ENCODE assay signal across 10 cellular contexts in the genomic region with DNA sequence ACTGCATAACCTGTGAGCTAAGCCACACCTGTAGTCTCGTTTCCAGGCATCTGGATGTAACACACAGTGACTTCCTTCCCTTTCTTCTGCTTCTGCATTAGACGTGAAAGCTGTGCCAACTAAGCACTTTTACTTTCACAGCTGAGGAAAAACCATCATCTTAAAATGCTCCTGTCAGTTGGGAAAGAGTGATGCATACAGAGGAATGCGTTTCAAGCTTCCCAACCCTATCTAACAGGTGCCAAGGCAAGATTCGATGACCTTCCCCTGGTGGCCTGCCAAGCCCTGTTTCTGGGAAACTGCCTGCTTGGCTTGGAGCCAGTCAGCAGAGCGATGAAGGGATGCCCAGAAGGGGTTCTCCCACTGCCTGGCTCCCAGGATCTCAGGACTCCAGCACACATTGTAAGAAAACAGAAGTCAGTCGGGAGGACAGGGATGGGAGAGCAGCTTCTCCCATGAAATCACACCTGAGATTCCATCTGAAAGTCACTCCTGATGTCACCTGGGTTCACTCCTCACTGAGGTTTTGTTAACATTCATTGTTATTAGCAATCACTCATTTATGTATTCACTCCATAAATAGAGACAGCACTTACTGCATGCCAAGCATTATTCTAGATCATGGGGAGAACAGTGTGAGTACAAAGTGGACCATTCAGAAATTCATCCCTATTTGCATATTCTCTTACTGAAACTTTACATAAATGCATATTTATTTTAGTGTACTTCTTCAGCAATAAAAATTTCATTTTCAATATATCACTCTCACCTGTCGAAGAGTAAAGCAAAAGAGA.
DNase-seq lines count a peak whose midpoint lies in the region; ATAC-seq and TF ChIP-seq lines count a peak whose summit lies in the region.
"Had no signal": no experiment of that assay in that cellular context is flagged by ENCODE, and none has a peak within 500 bp of the region (broad histone marks: within the 10 kb centered on the region; RNA-seq: fewer than 3 reads in every experiment).

No MANE protein-coding gene starts in this region.

- H3K9me3 Mint-ChIP-seq in chondrocyte (ENCODE audit: low read depth) (no peaks in the 10 kb centered on the region), GM23338 (no peaks in the 10 kb centered on the region)

- TF ChIP-seq CTCF in chondrocyte (IDR thresholded peaks at IDR 0.05) (no peak), GM23338 (conservative IDR thresholded peaks at IDR 0.05; ENCODE audit: low read depth in 2 of 2) (no peak)

- no peaks in the 10 kb centered on the region for H3K79me2 ChIP-seq in GM23338 (replicated peaks; ENCODE audit: insufficient read depth)

- no peaks in the 10 kb centered on the region for H3K9me2 ChIP-seq in GM23338 (ENCODE audit: insufficient read depth)

- H3F3A ChIP-seq in GM23338 (replicated peaks; ENCODE audit: low read depth), result no peaks in the 10 kb centered on the region

- no peak overlapping the region for H3K4me3 ChIP-seq in GM23338

- H3K27me3 ChIP-seq in GM23338 (ENCODE audit: insufficient read depth), result no peaks in the 10 kb centered on the region

- H3K27me3 Mint-ChIP-seq in chondrocyte (ENCODE audit: low read depth) (no peaks in the 10 kb centered on the region), GM23338 (ENCODE audit: insufficient read depth, low read depth, poor library complexity) (no peaks in the 10 kb centered on the region)

- H3K36me3 ChIP-seq in GM23338 (ENCODE audit: insufficient read depth), result no peaks in the 10 kb centered on the region

- no peaks in the 10 kb centered on the region for H4K20me1 ChIP-seq in GM23338 (replicated peaks; ENCODE audit: insufficient read depth)

- H3K27ac Mint-ChIP-seq in chondrocyte (ENCODE audit: unreplicated experiment), result peak overlapping the region; percentile 74
- no peak overlapping the region for H3K27ac Mint-ChIP-seq in GM23338
- H3K27ac Mint-ChIP-seq: B cell had no signal

- no peaks in the 10 kb centered on the region for H3K4me1 ChIP-seq in GM23338 (ENCODE audit: insufficient read depth)

- H3K4me1 Mint-ChIP-seq in chondrocyte (ENCODE audit: low read depth) (peaks cover 37% of the 10 kb centered on the region), GM23338 (peaks cover 5% of the 10 kb centered on the region; the same call in 2 of the 3 replicates)
- H3K4me1 Mint-ChIP-seq: B cell had no signal

- DNase-seq in A172 (ENCODE audit: low spot score) (peak; percentile 84), NCI-H128 (lab: John Stamatoyannopoulos, UW; ENCODE audit: unreplicated experiment) (peak; percentile 34), chondrocyte (ENCODE audit: low spot score) (no peak), medulla oblongata (ENCODE audit: extremely low spot score) (peak; percentile 67), GM23338 (ENCODE audit: low spot score) (no peak), NCI-H187 treated with DMSO at 0.1 percent for 48 hours (lab: John Stamatoyannopoulos, UW) (no peak)
- DNase-seq: activated CD4-positive, alpha-beta T cell treated with anti-CD3 and anti-CD28 coated beads, Interleukin-2, amount 50 U/mL, for 48 hours had no signal

- no peak overlapping the region for H3K4me2 ChIP-seq in GM23338

- no peak overlapping the region for H3K27ac ChIP-seq in GM23338 (ENCODE audit: low read depth)

- H3K4me3 Mint-ChIP-seq in chondrocyte (ENCODE audit: unreplicated experiment) (peak overlapping the region; percentile 2), GM23338 (no peak overlapping the region)
- H3K4me3 Mint-ChIP-seq: B cell had no signal

- ATAC-seq in GM23338 (no peak), HG02798 (IDR thresholded peaks at IDR 0.05; ENCODE audit: poor library complexity, unreplicated experiment) (no peak), GM21528 (IDR thresholded peaks at IDR 0.05; ENCODE audit: low FRiP score, unreplicated experiment) (no peak)

- H2AFZ ChIP-seq in GM23338, result no peak overlapping the region

- H3K36me3 Mint-ChIP-seq in chondrocyte (ENCODE audit: low read depth) (no peaks in the 10 kb centered on the region), GM23338 (ENCODE audit: low read depth) (peaks cover 3% of the 10 kb centered on the region; the same call in 1 of the 3 replicates)

TF ChIP-seq in GM23338, 12 proteins besides CTCF, POLR2A, EP300 and RAD21:
- TF ChIP-seq JUNB (IDR thresholded peaks at IDR 0.05; ENCODE audit: unreplicated experiment) (no peak), POLR2AphosphoS5 (IDR thresholded peaks at IDR 0.05; ENCODE audit: low read depth) (no peak), ZNF114 (CRISPR knock-in tag; IDR thresholded peaks at IDR 0.05) (no peak), CREB1 (CRISPR knock-in tag; IDR thresholded peaks at IDR 0.05; ENCODE audit: low read depth) (no peak), EZH2 (IDR thresholded peaks at IDR 0.05; ENCODE audit: low read depth, unreplicated experiment) (no peak)
- TF ChIP-seq, protein P1, sequence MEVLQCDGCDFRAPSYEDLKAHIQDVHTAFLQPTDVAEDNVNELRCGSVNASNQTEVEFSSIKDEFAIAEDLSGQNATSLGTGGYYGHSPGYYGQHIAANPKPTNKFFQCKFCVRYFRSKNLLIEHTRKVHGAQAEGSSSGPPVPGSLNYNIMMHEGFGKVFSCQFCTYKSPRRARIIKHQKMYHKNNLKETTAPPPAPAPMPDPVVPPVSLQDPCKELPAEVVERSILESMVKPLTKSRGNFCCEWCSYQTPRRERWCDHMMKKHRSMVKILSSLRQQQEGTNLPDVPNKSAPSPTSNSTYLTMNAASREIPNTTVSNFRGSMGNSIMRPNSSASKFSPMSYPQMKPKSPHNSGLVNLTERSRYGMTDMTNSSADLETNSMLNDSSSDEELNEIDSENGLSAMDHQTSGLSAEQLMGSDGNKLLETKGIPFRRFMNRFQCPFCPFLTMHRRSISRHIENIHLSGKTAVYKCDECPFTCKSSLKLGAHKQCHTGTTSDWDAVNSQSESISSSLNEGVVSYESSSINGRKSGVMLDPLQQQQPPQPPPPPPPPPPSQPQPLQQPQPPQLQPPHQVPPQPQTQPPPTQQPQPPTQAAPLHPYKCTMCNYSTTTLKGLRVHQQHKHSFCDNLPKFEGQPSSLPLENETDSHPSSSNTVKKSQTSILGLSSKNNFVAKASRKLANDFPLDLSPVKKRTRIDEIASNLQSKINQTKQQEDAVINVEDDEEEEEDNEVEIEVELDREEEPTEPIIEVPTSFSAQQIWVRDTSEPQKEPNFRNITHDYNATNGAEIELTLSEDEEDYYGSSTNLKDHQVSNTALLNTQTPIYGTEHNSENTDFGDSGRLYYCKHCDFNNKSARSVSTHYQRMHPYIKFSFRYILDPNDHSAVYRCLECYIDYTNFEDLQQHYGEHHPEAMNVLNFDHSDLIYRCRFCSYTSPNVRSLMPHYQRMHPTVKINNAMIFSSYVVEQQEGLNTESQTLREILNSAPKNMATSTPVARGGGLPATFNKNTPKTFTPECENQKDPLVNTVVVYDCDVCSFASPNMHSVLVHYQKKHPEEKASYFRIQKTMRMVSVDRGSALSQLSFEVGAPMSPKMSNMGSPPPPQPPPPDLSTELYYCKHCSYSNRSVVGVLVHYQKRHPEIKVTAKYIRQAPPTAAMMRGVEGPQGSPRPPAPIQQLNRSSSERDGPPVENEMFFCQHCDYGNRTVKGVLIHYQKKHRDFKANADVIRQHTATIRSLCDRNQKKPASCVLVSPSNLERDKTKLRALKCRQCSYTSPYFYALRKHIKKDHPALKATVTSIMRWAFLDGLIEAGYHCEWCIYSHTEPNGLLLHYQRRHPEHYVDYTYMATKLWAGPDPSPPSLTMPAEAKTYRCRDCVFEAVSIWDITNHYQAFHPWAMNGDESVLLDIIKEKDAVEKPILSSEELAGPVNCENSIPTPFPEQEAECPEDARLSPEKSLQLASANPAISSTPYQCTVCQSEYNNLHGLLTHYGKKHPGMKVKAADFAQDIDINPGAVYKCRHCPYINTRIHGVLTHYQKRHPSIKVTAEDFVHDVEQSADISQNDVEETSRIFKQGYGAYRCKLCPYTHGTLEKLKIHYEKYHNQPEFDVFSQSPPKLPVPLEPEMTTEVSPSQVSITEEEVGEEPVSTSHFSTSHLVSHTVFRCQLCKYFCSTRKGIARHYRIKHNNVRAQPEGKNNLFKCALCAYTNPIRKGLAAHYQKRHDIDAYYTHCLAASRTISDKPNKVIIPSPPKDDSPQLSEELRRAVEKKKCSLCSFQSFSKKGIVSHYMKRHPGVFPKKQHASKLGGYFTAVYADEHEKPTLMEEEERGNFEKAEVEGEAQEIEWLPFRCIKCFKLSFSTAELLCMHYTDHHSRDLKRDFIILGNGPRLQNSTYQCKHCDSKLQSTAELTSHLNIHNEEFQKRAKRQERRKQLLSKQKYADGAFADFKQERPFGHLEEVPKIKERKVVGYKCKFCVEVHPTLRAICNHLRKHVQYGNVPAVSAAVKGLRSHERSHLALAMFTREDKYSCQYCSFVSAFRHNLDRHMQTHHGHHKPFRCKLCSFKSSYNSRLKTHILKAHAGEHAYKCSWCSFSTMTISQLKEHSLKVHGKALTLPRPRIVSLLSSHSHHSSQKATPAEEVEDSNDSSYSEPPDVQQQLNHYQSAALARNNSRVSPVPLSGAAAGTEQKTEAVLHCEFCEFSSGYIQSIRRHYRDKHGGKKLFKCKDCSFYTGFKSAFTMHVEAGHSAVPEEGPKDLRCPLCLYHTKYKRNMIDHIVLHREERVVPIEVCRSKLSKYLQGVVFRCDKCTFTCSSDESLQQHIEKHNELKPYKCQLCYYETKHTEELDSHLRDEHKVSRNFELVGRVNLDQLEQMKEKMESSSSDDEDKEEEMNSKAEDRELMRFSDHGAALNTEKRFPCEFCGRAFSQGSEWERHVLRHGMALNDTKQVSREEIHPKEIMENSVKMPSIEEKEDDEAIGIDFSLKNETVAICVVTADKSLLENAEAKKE (CRISPR knock-in tag; IDR thresholded peaks at IDR 0.05), result no peak

Comparison
In these comparisons a context has a peak if more than half of its experiments do, and no peak if none do; other contexts are left out.
1. DNase-seq: peak in A172 (single experiment), NCI-H128 (single experiment) and medulla oblongata (single experiment); none in chondrocyte (single experiment), GM23338 (single experiment) and NCI-H187 treated with DMSO at 0.1 percent for 48 hours (single experiment).